ENCODE assay signal across 1 cellular context in genomic region chr6:137680678-137681346, GRCh38.
TF ChIP-seq lines count a peak whose summit lies in the region.

No MANE protein-coding gene starts in this region.

TF ChIP-seq in K562, 482 proteins besides CTCF, POLR2A, EP300 and RAD21 (continued from another document and continues in another):
- TF ChIP-seq PRDM10 (IDR thresholded peaks at IDR 0.05; ENCODE audit: partially characterized antibody): no peak
- no peak for TF ChIP-seq RBM34 (IDR thresholded peaks at IDR 0.05; ENCODE audit: borderline replicate concordance, insufficient read depth, low read length)
- TF ChIP-seq HNRNPL (IDR thresholded peaks at IDR 0.05; ENCODE audit: low read depth, low read length): no peak
- no peak; the same call in 1 of the 2 replicates for TF ChIP-seq SOX6 (IDR thresholded peaks at IDR 0.05)
- no peak for TF ChIP-seq HDAC6 (IDR thresholded peaks at IDR 0.05; ENCODE audit: low read depth, low read length)
- peak; percentile 41 for TF ChIP-seq STAT5A (IDR thresholded peaks at IDR 0.05; ENCODE audit: borderline replicate concordance, low read length)
- TF ChIP-seq, protein P1, sequence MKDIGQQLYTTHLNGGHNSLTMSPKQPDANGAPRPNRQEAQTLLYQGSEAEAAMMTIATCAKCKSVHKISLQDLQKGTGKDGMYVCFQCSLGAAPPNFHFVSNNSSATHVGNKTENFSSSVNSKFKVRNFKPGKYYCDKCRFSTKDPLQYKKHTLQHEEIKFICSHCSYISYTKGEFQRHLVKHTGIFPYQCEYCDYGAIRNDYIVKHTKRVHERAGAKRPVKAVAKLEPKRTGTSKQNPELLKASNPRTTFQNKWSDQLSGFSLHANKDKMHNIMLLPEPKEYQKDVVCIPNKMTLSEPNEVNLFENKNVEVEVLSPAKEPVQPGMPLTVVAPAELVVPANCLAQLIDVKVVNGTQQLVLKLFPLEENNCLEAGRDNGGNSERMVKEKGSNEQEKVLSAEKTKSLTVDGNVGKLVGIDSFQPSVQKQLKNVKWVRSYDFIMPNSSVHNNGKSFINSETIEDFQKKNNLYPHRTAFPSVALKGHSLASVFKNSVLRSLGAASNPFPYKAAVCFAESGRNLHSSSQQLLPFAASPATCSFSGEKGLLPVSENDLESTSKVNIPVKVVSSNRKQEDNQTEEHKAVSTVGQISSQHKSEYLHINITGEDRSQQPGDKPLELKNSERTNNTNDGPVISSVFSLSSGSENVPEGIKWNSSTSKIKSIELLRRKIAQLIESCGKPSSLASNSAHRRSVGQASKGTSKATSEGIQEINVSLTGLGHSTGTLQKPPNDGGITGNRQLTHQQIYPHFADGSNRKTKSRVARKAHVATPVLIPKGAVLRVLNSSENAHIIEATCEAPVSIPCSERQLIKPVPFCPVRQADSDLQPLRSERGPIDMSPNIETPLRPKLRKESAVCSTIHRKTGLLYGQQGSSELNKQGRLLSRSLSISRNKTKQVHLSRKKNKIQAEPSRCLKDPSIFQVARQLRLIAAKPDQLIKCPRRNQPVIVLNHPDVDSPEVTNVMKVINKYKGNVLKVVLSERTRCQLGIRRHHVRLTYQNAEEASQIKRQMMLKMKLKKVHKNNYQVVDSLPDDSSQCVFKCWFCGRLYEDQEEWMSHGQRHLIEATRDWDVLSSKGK (CRISPR knock-in tag; IDR thresholded peaks at IDR 0.05): no peak
- TF ChIP-seq NR2C2 (CRISPR knock-in tag; IDR thresholded peaks at IDR 0.05): no peak
- no peak for TF ChIP-seq NR2C2 (tag; IDR thresholded peaks at IDR 0.05)
- no peak for TF ChIP-seq XRCC4 (IDR thresholded peaks at IDR 0.05; ENCODE audit: extremely low read depth, insufficient read depth, insufficient read length)
- TF ChIP-seq MYC (IDR thresholded peaks at IDR 0.05; ENCODE audit: low read depth, low read length): no peak
- TF ChIP-seq MYC (CRISPR knock-in tag; IDR thresholded peaks at IDR 0.05; ENCODE audit: borderline replicate concordance, low read depth): no peak
- TF ChIP-seq EHMT2 (IDR thresholded peaks at IDR 0.05): no peak
- TF ChIP-seq PHF8 (IDR thresholded peaks at IDR 0.05; ENCODE audit: borderline replicate concordance, low read length): no peak
- TF ChIP-seq, protein P2, sequence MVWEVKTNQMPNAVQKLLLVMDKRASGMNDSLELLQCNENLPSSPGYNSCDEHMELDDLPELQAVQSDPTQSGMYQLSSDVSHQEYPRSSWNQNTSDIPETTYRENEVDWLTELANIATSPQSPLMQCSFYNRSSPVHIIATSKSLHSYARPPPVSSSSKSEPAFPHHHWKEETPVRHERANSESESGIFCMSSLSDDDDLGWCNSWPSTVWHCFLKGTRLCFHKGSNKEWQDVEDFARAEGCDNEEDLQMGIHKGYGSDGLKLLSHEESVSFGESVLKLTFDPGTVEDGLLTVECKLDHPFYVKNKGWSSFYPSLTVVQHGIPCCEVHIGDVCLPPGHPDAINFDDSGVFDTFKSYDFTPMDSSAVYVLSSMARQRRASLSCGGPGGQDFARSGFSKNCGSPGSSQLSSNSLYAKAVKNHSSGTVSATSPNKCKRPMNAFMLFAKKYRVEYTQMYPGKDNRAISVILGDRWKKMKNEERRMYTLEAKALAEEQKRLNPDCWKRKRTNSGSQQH (CRISPR knock-in tag; IDR thresholded peaks at IDR 0.05): no peak
- no peak for TF ChIP-seq SUPT5H (IDR thresholded peaks at IDR 0.05)
- TF ChIP-seq SRSF1 (IDR thresholded peaks at IDR 0.05; ENCODE audit: low read depth, low read length): no peak
- TF ChIP-seq E2F5 (CRISPR knock-in tag; IDR thresholded peaks at IDR 0.05): no peak
- no peak for TF ChIP-seq ZNF395 (CRISPR knock-in tag; IDR thresholded peaks at IDR 0.05)
- no peak for TF ChIP-seq ZC3H11A (IDR thresholded peaks at IDR 0.05; ENCODE audit: low read depth, low read length)
- TF ChIP-seq SIN3A (IDR thresholded peaks at IDR 0.05; ENCODE audit: borderline replicate concordance in 2 of 2, control insufficient read depth in 1 of 2, low read depth in 2 of 2, low read length in 2 of 2): no peak
- peak; percentile 96 to 97 for TF ChIP-seq KDM1A (IDR thresholded peaks at IDR 0.05)
- peak; percentile 92 for TF ChIP-seq ZNF316 (IDR thresholded peaks at IDR 0.05)
- no peak for TF ChIP-seq EZH2 (IDR thresholded peaks at IDR 0.05; ENCODE audit: borderline replicate concordance, low read depth, low read length)
- TF ChIP-seq SRF (CRISPR knock-in tag; IDR thresholded peaks at IDR 0.05): no peak
- no peak for TF ChIP-seq THRAP3 (IDR thresholded peaks at IDR 0.05; ENCODE audit: borderline replicate concordance)
- no peak for TF ChIP-seq SMARCC2 (IDR thresholded peaks at IDR 0.05; ENCODE audit: low read depth)
- TF ChIP-seq ZNF217 (CRISPR knock-in tag; IDR thresholded peaks at IDR 0.05): no peak
- TF ChIP-seq ZNF41 (CRISPR knock-in tag; conservative IDR thresholded peaks at IDR 0.05): no peak
- no peak for TF ChIP-seq NR4A1 (CRISPR knock-in tag; IDR thresholded peaks at IDR 0.05)
- no peak for TF ChIP-seq NR4A1 (tag; IDR thresholded peaks at IDR 0.05)
- TF ChIP-seq CBFA2T3 (IDR thresholded peaks at IDR 0.05): 0 out of 2 replicates have a peak, but pooled peaks have one; percentile 9
- no peak for TF ChIP-seq MBD2 (IDR thresholded peaks at IDR 0.05; ENCODE audit: borderline replicate concordance, low read depth)
- TF ChIP-seq MAFG (tag; conservative IDR thresholded peaks at IDR 0.05): peak; percentile 96
- TF ChIP-seq RFX7 (CRISPR knock-in tag; IDR thresholded peaks at IDR 0.05): no peak
- TF ChIP-seq, protein P3, sequence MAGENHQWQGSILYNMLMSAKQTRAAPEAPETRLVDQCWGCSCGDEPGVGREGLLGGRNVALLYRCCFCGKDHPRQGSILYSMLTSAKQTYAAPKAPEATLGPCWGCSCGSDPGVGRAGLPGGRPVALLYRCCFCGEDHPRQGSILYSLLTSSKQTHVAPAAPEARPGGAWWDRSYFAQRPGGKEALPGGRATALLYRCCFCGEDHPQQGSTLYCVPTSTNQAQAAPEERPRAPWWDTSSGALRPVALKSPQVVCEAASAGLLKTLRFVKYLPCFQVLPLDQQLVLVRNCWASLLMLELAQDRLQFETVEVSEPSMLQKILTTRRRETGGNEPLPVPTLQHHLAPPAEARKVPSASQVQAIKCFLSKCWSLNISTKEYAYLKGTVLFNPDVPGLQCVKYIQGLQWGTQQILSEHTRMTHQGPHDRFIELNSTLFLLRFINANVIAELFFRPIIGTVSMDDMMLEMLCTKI (IDR thresholded peaks at IDR 0.05; ENCODE audit: partially characterized antibody): no peak
- TF ChIP-seq ETV5 (CRISPR knock-in tag; IDR thresholded peaks at IDR 0.05; ENCODE audit: low read depth): no peak
- TF ChIP-seq TFAM (CRISPR knock-in tag; conservative IDR thresholded peaks at IDR 0.05): no peak
- TF ChIP-seq ELK3 (CRISPR knock-in tag; IDR thresholded peaks at IDR 0.05): no peak
- no peak for TF ChIP-seq ZNF830 (CRISPR knock-in tag; IDR thresholded peaks at IDR 0.05)
- TF ChIP-seq MXD1 (CRISPR knock-in tag; IDR thresholded peaks at IDR 0.05; ENCODE audit: borderline replicate concordance, poor library complexity, severe bottlenecking): no peak
- no peak for TF ChIP-seq ZNF561 (CRISPR knock-in tag; conservative IDR thresholded peaks at IDR 0.05)
- no peak for TF ChIP-seq GATA2 (CRISPR knock-in tag; IDR thresholded peaks at IDR 0.05)
- TF ChIP-seq TGIF2 (CRISPR knock-in tag; IDR thresholded peaks at IDR 0.05): no peak
- TF ChIP-seq BRF1 (IDR thresholded peaks at IDR 0.05; ENCODE audit: borderline replicate concordance, extremely low read depth, insufficient read length): no peak
- TF ChIP-seq ZNF23 (CRISPR knock-in tag; IDR thresholded peaks at IDR 0.05): no peak
- TF ChIP-seq FOXK2 (conservative IDR thresholded peaks at IDR 0.05 in 1 of 2, IDR thresholded peaks at IDR 0.05 in 1 of 2; ENCODE audit: low read depth in 2 of 2): no peak
- TF ChIP-seq ZNF133 (CRISPR knock-in tag; IDR thresholded peaks at IDR 0.05): no peak
- TF ChIP-seq MITF (IDR thresholded peaks at IDR 0.05): no peak
- TF ChIP-seq ZNF347 (CRISPR knock-in tag; IDR thresholded peaks at IDR 0.05; ENCODE audit: low read depth): no peak
- TF ChIP-seq RNF2 (IDR thresholded peaks at IDR 0.05): no peak
- no peak for TF ChIP-seq JUN (IDR thresholded peaks at IDR 0.05; ENCODE audit: borderline replicate concordance, low read depth, low read length)
- no peak for TF ChIP-seq JUN (CRISPR knock-in tag; IDR thresholded peaks at IDR 0.05; ENCODE audit: borderline replicate concordance)
- TF ChIP-seq, protein P4, sequence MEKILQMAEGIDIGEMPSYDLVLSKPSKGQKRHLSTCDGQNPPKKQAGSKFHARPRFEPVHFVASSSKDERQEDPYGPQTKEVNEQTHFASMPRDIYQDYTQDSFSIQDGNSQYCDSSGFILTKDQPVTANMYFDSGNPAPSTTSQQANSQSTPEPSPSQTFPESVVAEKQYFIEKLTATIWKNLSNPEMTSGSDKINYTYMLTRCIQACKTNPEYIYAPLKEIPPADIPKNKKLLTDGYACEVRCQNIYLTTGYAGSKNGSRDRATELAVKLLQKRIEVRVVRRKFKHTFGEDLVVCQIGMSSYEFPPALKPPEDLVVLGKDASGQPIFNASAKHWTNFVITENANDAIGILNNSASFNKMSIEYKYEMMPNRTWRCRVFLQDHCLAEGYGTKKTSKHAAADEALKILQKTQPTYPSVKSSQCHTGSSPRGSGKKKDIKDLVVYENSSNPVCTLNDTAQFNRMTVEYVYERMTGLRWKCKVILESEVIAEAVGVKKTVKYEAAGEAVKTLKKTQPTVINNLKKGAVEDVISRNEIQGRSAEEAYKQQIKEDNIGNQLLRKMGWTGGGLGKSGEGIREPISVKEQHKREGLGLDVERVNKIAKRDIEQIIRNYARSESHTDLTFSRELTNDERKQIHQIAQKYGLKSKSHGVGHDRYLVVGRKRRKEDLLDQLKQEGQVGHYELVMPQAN (IDR thresholded peaks at IDR 0.05; ENCODE audit: borderline replicate concordance): no peak
